In the genomic region with DNA sequence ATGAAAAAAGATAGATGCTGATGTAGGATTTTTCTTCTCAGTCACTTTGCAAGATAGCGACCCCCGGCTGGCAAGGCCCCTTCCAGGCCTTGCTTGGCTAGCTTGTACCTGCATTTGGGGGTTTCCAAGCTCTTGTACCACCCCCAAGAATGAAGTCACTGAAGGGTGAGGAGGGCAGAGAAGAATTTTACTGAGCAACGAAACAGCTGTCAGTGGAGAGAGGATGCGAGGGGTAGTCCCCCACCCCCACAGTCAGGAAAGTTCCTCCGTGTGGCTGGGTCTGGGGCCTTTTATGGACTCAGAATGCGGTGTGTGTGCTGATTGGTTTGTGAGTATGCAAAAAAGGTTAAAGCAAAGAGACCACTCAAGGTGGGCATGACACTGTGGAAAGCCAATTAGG, we compare ENCODE assay signal across 26 cellular contexts.
"Had no signal": no experiment of that assay in that cellular context is flagged by ENCODE, and none has a peak within 500 bp of the region (broad histone marks: within the 10 kb centered on the region; RNA-seq: fewer than 3 reads in every experiment).

No MANE protein-coding gene starts in this region.

- ATAC-seq: activated naive CD8-positive, alpha-beta T cell treated with anti-CD3 and anti-CD28 coated beads, Interleukin-2, amount 50 U/mL, for 24 hours; activated T-cell treated with anti-CD3 and anti-CD28 coated beads, Interleukin-2, amount 50 U/mL, for 4 hours; effector memory CD8-positive, alpha-beta T cell; esophagus mucosa; natural killer cell had no signal

- H3K9ac ChIP-seq: neural progenitor cell, parathyroid adenoma had no signal

- DNase-seq: activated CD4-positive, alpha-beta memory T cell treated with anti-CD3 and anti-CD28 coated beads for 36 hours; activated CD4-positive, alpha-beta T cell treated with anti-CD3 and anti-CD28 coated beads for 48 hours; activated naive CD8-positive, alpha-beta T cell treated with anti-CD3 and anti-CD28 coated beads, Interleukin-2, amount 50 U/mL, for 24 hours; activated T-cell treated with anti-CD3 and anti-CD28 coated beads, Interleukin-2, amount 50 U/mL, for 4 hours; amygdala; cortex of kidney; effector memory CD8-positive, alpha-beta T cell; hippocampal formation; immature natural killer cell; kidney; natural killer cell; occipital lobe; stimulated activated naive CD4-positive, alpha-beta T cell; T-helper 1 cell; testis; transverse colon had no signal

- H3K4me2 ChIP-seq: neural progenitor cell had no signal

- H3K9me3 ChIP-seq: right atrium auricular region, testis, transverse colon had no signal

- H3K79me2 ChIP-seq: parathyroid adenoma had no signal

- H3K4me3 Mint-ChIP-seq: activated CD4-positive, alpha-beta memory T cell treated with anti-CD3 and anti-CD28 coated beads for 36 hours; activated naive CD4-positive, alpha-beta T cell treated with anti-CD3 and anti-CD28 coated beads, Interleukin-2, amount 50 U/mL, for 24 hours; activated naive CD8-positive, alpha-beta T cell treated with anti-CD3 and anti-CD28 coated beads, Interleukin-2, amount 50 U/mL, for 24 hours; activated T-cell treated with anti-CD3 and anti-CD28 coated beads, Interleukin-2, amount 50 U/mL, for 4 hours; effector memory CD8-positive, alpha-beta T cell; immature natural killer cell; memory B cell; natural killer cell; neural progenitor cell; T-helper 2 cell treated with Interferon-gamma antibody and Interleukin-4, amounts not matched to agents 5 μg/mL and 100 μg/mL, for 36 hours had no signal

- H3K4me3 ChIP-seq: neural progenitor cell, right atrium auricular region, testis, transverse colon had no signal

- H3K9me3 Mint-ChIP-seq: activated CD4-positive, alpha-beta memory T cell treated with anti-CD3 and anti-CD28 coated beads for 36 hours; activated naive CD4-positive, alpha-beta T cell treated with anti-CD3 and anti-CD28 coated beads, Interleukin-2, amount 50 U/mL, for 24 hours; activated naive CD8-positive, alpha-beta T cell treated with anti-CD3 and anti-CD28 coated beads, Interleukin-2, amount 50 U/mL, for 24 hours; activated T-cell treated with anti-CD3 and anti-CD28 coated beads, Interleukin-2, amount 50 U/mL, for 4 hours; activated T-helper 2 cell treated with anti-CD3 and anti-CD28 coated beads, Interferon-gamma antibody, Interleukin-2, Interleukin-4, amounts not matched to agents 10 μg/mL and 5 μg/mL and 100 μg/mL, durations not matched to agents 14 hours and 24 hours and 36 hours; memory B cell; neural progenitor cell; T-helper 2 cell treated with Interferon-gamma antibody and Interleukin-4, amounts not matched to agents 5 μg/mL and 100 μg/mL, for 36 hours had no signal

- H3K36me3 Mint-ChIP-seq: activated CD4-positive, alpha-beta memory T cell treated with anti-CD3 and anti-CD28 coated beads for 36 hours; activated naive CD4-positive, alpha-beta T cell treated with anti-CD3 and anti-CD28 coated beads, Interleukin-2, amount 50 U/mL, for 24 hours; immature natural killer cell; memory B cell; natural killer cell; neural progenitor cell had no signal

- FAIRE-seq: endothelial cell of umbilical vein, urothelium cell line had no signal

- H3K27me3 Mint-ChIP-seq: activated CD4-positive, alpha-beta memory T cell treated with anti-CD3 and anti-CD28 coated beads for 36 hours; activated naive CD8-positive, alpha-beta T cell treated with anti-CD3 and anti-CD28 coated beads, Interleukin-2, amount 50 U/mL, for 24 hours; effector memory CD8-positive, alpha-beta T cell; memory B cell had no signal

- H3K27ac Mint-ChIP-seq: activated CD4-positive, alpha-beta memory T cell treated with anti-CD3 and anti-CD28 coated beads for 36 hours; activated naive CD4-positive, alpha-beta T cell treated with anti-CD3 and anti-CD28 coated beads, Interleukin-2, amount 50 U/mL, for 24 hours; activated naive CD8-positive, alpha-beta T cell treated with anti-CD3 and anti-CD28 coated beads, Interleukin-2, amount 50 U/mL, for 24 hours; activated T-helper 2 cell treated with anti-CD3 and anti-CD28 coated beads, Interferon-gamma antibody, Interleukin-2, Interleukin-4, amounts not matched to agents 10 μg/mL and 5 μg/mL and 100 μg/mL, durations not matched to agents 14 hours and 24 hours and 36 hours; effector memory CD8-positive, alpha-beta T cell; immature natural killer cell; memory B cell; natural killer cell; neural progenitor cell; T-helper 2 cell treated with Interferon-gamma antibody and Interleukin-4, amounts not matched to agents 5 μg/mL and 100 μg/mL, for 36 hours had no signal

- H3K27ac ChIP-seq: neural progenitor cell, parathyroid adenoma, right atrium auricular region, testis, transverse colon had no signal

- H3K4me1 Mint-ChIP-seq: activated naive CD4-positive, alpha-beta T cell treated with anti-CD3 and anti-CD28 coated beads, Interleukin-2, amount 50 U/mL, for 24 hours; activated naive CD8-positive, alpha-beta T cell treated with anti-CD3 and anti-CD28 coated beads, Interleukin-2, amount 50 U/mL, for 24 hours; immature natural killer cell; memory B cell; natural killer cell; neural progenitor cell had no signal

- H3K4me1 ChIP-seq: neural progenitor cell, parathyroid adenoma, testis, transverse colon had no signal

- H3K36me3 ChIP-seq: neural progenitor cell, right atrium auricular region, transverse colon had no signal

- H3K27me3 ChIP-seq: neural progenitor cell, right atrium auricular region, testis, transverse colon had no signal

- H2AFZ ChIP-seq: neural progenitor cell had no signal
